ENCODE assay signal across 18 cellular contexts in genomic region chr20:44302026-44302669, GRCh38. TPM values are rescaled to one million over a fixed set of nuclear protein-coding genes. Genes with fewer than 3 reads are reported as not detected.
DNase-seq lines count a peak whose midpoint lies in the region; ATAC-seq and TF ChIP-seq lines count a peak whose summit lies in the region.
"Had no signal": no experiment of that assay in that cellular context is flagged by ENCODE, and none has a peak within 500 bp of the region (broad histone marks: within the 10 kb centered on the region; RNA-seq: fewer than 3 reads in every experiment).

No MANE protein-coding gene starts in this region.

- H3K27me3 ChIP-seq in hepatocyte, result no peaks in the 10 kb centered on the region

- no peak for TF ChIP-seq CTCF in hepatocyte (IDR thresholded peaks at IDR 0.05; ENCODE audit: poor library complexity)

- no peaks in the 10 kb centered on the region for H3K9me2 ChIP-seq in hepatocyte (replicated peaks; ENCODE audit: insufficient read depth)

- CTCF ChIA-PET in T-cell (lab: Charles Lee), result no interaction called here

- no peaks in the 10 kb centered on the region for H3K36me3 ChIP-seq in hepatocyte (replicated peaks; ENCODE audit: insufficient read depth, low read depth)

- no peak overlapping the region for H3K4me3 Mint-ChIP-seq in stimulated activated effector memory CD8-positive, alpha-beta T cell treated with anti-CD3 and anti-CD28 coated beads, Interleukin-12 subunit alpha, Interleukin-12 subunit beta, amount 100 ng/mL, for 72 hours
- no peak overlapping the region for H3K4me3 Mint-ChIP-seq in T-cell
- H3K4me3 Mint-ChIP-seq: activated CD8-positive, alpha-beta memory T cell treated with anti-CD3 and anti-CD28 coated beads, Interleukin-2, amount 10 ng/mL, durations not matched to agents 7 days and 5 days; CD4-positive, CD25-positive, alpha-beta regulatory T cell had no signal

- peak overlapping the region; percentile 30 for H3K27ac Mint-ChIP-seq in stimulated activated effector memory CD8-positive, alpha-beta T cell treated with anti-CD3 and anti-CD28 coated beads, Interleukin-12 subunit alpha, Interleukin-12 subunit beta, amount 100 ng/mL, for 72 hours
- no peak overlapping the region for H3K27ac Mint-ChIP-seq in T-cell
- H3K27ac Mint-ChIP-seq: activated CD8-positive, alpha-beta memory T cell treated with anti-CD3 and anti-CD28 coated beads, Interleukin-2, amount 10 ng/mL, durations not matched to agents 7 days and 5 days; CD4-positive, CD25-positive, alpha-beta regulatory T cell had no signal

- no peaks in the 10 kb centered on the region for H4K20me1 ChIP-seq in hepatocyte (ENCODE audit: insufficient read depth, poor library complexity, severe bottlenecking)

- peaks cover 4% of the 10 kb centered on the region for H3K4me1 Mint-ChIP-seq in stimulated activated effector memory CD8-positive, alpha-beta T cell treated with anti-CD3 and anti-CD28 coated beads, Interleukin-12 subunit alpha, Interleukin-12 subunit beta, amount 100 ng/mL, for 72 hours
- peaks cover 5 to 19% (median 10%) of the 10 kb centered on the region in 3 donors for H3K4me1 Mint-ChIP-seq in T-cell
- H3K4me1 Mint-ChIP-seq: activated CD8-positive, alpha-beta memory T cell treated with anti-CD3 and anti-CD28 coated beads, Interleukin-2, amount 10 ng/mL, durations not matched to agents 7 days and 5 days had no signal

- no peak overlapping the region for H2AFZ ChIP-seq in hepatocyte

- H3K27ac ChIP-seq in hepatocyte, result peak overlapping the region; percentile 87

- DNase-seq in HuH-7.5 (ENCODE audit: low spot score) (peak; percentile 76), NCI-H774 (lab: John Stamatoyannopoulos, UW) (peak; percentile 59), hepatocyte (ENCODE audit: low spot score) (peak; percentile 66), NOMO-1 treated with DMSO at 0.1 percent for 48 hours (lab: John Stamatoyannopoulos, UW; ENCODE audit: unreplicated experiment) (no peak), kidney glomerular epithelial cell (lab: John Stamatoyannopoulos, UW) (no peak), T-cell (no peak)
- DNase-seq in stimulated activated effector memory CD8-positive, alpha-beta T cell treated with anti-CD3 and anti-CD28 coated beads, Interleukin-12 subunit alpha, Interleukin-12 subunit beta, amount 100 ng/mL, for 72 hours (ENCODE audit: low spot score in 2 of 2), result no peak
- DNase-seq: activated CD4-positive, CD25-positive, alpha-beta regulatory T cell; activated CD8-positive, alpha-beta memory T cell treated with anti-CD3 and anti-CD28 coated beads, Interleukin-2, amount 10 ng/mL, durations not matched to agents 7 days and 5 days; activated naive CD4-positive, alpha-beta T cell treated with Interleukin-2 at 50 U/mL for 16 hours; CD4-positive, CD25-positive, alpha-beta regulatory T cell; GDM1; mesenchymal stem cell; NCI-H526; stimulated activated naive CD4-positive, alpha-beta T cell treated with Interleukin-2 at 50 U/mL for 16 hours; SW 1271 had no signal

- H3K4me2 ChIP-seq in hepatocyte, result peak overlapping the region; percentile 48

- no peaks in the 10 kb centered on the region for H3K27me3 Mint-ChIP-seq in T-cell
- H3K27me3 Mint-ChIP-seq: activated CD8-positive, alpha-beta memory T cell treated with anti-CD3 and anti-CD28 coated beads, Interleukin-2, amount 10 ng/mL, durations not matched to agents 7 days and 5 days; CD4-positive, CD25-positive, alpha-beta regulatory T cell had no signal

- H3K36me3 Mint-ChIP-seq in stimulated activated effector memory CD8-positive, alpha-beta T cell treated with anti-CD3 and anti-CD28 coated beads, Interleukin-12 subunit alpha, Interleukin-12 subunit beta, amount 100 ng/mL, for 72 hours, result no peaks in the 10 kb centered on the region
- peaks cover 26% of the 10 kb centered on the region for H3K36me3 Mint-ChIP-seq in T-cell
- H3K36me3 Mint-ChIP-seq: activated CD8-positive, alpha-beta memory T cell treated with anti-CD3 and anti-CD28 coated beads, Interleukin-2, amount 10 ng/mL, durations not matched to agents 7 days and 5 days had no signal

- H3K9me3 ChIP-seq in hepatocyte (ENCODE audit: low read depth), result no peaks in the 10 kb centered on the region

- no peak overlapping the region for H3K4me3 ChIP-seq in hepatocyte

- H3K4me1 ChIP-seq in hepatocyte (ENCODE audit: insufficient read depth), result peaks cover 20% of the 10 kb centered on the region

- H3K9me3 Mint-ChIP-seq in stimulated activated effector memory CD8-positive, alpha-beta T cell treated with anti-CD3 and anti-CD28 coated beads, Interleukin-12 subunit alpha, Interleukin-12 subunit beta, amount 100 ng/mL, for 72 hours, result no peaks in the 10 kb centered on the region
- H3K9me3 Mint-ChIP-seq in T-cell, result no peaks in the 10 kb centered on the region

- WGBS in hepatocyte (ENCODE audit: low lambda C conversion rate, missing lambda C conversion rate), result 30% methylated on average over 5 of the region's 5 CpGs

- no peak for ATAC-seq in stimulated activated effector memory CD8-positive, alpha-beta T cell treated with anti-CD3 and anti-CD28 coated beads, Interleukin-12 subunit alpha, Interleukin-12 subunit beta, amount 100 ng/mL, for 72 hours
- no peak for ATAC-seq in T-cell (replicated peaks in 1 of 4)
- ATAC-seq: activated CD8-positive, alpha-beta memory T cell treated with anti-CD3 and anti-CD28 coated beads, Interleukin-2, amount 10 ng/mL, durations not matched to agents 7 days and 5 days; HCT116 had no signal

- H3K79me2 ChIP-seq in hepatocyte, result peaks cover 12% of the 10 kb centered on the region

- POLR2A ChIA-PET in T-cell (lab: Charles Lee), result no interaction called here

RNA-seq across cellular contexts. Expression of gene FITM2, which starts 8.9 kb away (rescaled TPM):
- total RNA-seq in hepatocyte, result 6.7 and 6.8 TPM in 2 replicates
- polyA plus RNA-seq in hepatocyte, result 2.3 and 4.6 TPM in 2 replicates
- 1 to 10 TPM; 4.5 to 7.4 (median 6.2) TPM for total RNA-seq in T-cell

RNA-seq across cellular contexts. Expression of gene R3HDML, which starts 34.7 kb away (rescaled TPM):
- total RNA-seq in hepatocyte (0.23 TPM in 1 of 2 replicates, not detected in the other), T-cell (not detected)
- 0.21 TPM in 1 of 2 replicates, not detected in the other for polyA plus RNA-seq in hepatocyte
- total RNA-seq: activated CD8-positive, alpha-beta memory T cell treated with anti-CD3 and anti-CD28 coated beads, Interleukin-2, amount 10 ng/mL, durations not matched to agents 7 days and 5 days; CD4-positive, CD25-positive, alpha-beta regulatory T cell; skeletal muscle tissue had no signal
- polyA plus RNA-seq: CD4-positive, CD25-positive, alpha-beta regulatory T cell had no signal

RNA-seq across cellular contexts. Expression of gene HNF4A, which starts 53.4 kb away (rescaled TPM):
- total RNA-seq in hepatocyte, result 66.7 and 88.0 TPM in 2 replicates
- polyA plus RNA-seq in hepatocyte, result 27.9 and 38.2 TPM in 2 replicates
- under 1 TPM in 3 of 5 donors, not detected in 2; 0.16 to 0.35 (median 0.32) TPM for total RNA-seq in T-cell
- total RNA-seq: activated CD8-positive, alpha-beta memory T cell treated with anti-CD3 and anti-CD28 coated beads, Interleukin-2, amount 10 ng/mL, durations not matched to agents 7 days and 5 days; CD4-positive, CD25-positive, alpha-beta regulatory T cell; skeletal muscle tissue had no signal
- polyA plus RNA-seq: CD4-positive, CD25-positive, alpha-beta regulatory T cell had no signal

RNA-seq across cellular contexts. Expression of gene GDAP1L1, which starts 55.0 kb away (rescaled TPM):
- 0.48 and 2.2 TPM in 2 replicates for total RNA-seq in hepatocyte
- 0.57 and 0.77 TPM in 2 replicates for polyA plus RNA-seq in hepatocyte
- total RNA-seq in T-cell, result not detected
- total RNA-seq: activated CD8-positive, alpha-beta memory T cell treated with anti-CD3 and anti-CD28 coated beads, Interleukin-2, amount 10 ng/mL, durations not matched to agents 7 days and 5 days; CD4-positive, CD25-positive, alpha-beta regulatory T cell; skeletal muscle tissue had no signal

Comparison
In these comparisons a context has a peak if more than half of its experiments do, and no peak if none do; other contexts are left out.
1. DNase-seq: peak in HuH-7.5 (single experiment), NCI-H774 (single experiment) and hepatocyte (single experiment); none in stimulated activated effector memory CD8-positive, alpha-beta T cell treated with anti-CD3 and anti-CD28 coated beads, Interleukin-12 subunit alpha, Interleukin-12 subunit beta, amount 100 ng/mL, for 72 hours (0 of 2), NOMO-1 treated with DMSO at 0.1 percent for 48 hours (single experiment), kidney glomerular epithelial cell (single experiment) and T-cell (0 of 34).
2. RNA of gene HNF4A, which starts 53.4 kb away (total RNA-seq): 66.7 to 88.0 TPM in hepatocyte; 0.16 to 0.35 TPM in T-cell; every median in the first group is over 10 times any median in the second.